Comparison of ENCODE assay signal across 22 cellular contexts in the genomic region with DNA sequence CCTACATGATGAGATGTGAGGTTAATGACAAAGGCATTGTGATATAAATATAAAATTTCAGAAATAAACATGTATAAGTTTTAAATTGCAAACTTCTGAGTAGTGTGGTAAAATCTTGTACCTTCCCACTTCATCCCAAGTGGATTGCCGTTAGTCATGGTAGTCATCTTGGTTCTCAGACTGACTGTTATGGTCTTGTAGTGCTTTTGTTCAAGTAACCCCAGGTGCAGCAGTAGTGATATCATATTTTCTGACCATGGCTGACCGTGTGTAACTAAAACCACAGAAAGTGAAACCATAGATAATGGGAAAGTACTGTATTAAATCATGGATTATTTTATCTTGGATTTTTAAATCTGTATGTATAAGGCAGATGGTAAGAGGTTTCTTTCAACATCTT.
"Had no signal": no experiment of that assay in that cellular context is flagged by ENCODE, and none has a peak within 500 bp of the region (broad histone marks: within the 10 kb centered on the region; RNA-seq: fewer than 3 reads in every experiment).

No MANE protein-coding gene starts in this region.

- DNase-seq: activated B cell treated with CpG ODN at 0.5 μM for 24 hours; activated CD4-positive, alpha-beta T cell treated with anti-CD3 and anti-CD28 coated beads for 1 hour; activated CD4-positive, alpha-beta T cell treated with anti-CD3 and anti-CD28 coated beads, Interleukin-2, amount 10 ng/mL, durations not matched to agents 24 days and 14 days; activated CD4-positive, alpha-beta T cell treated with anti-CD3 and anti-CD28 coated beads, Interleukin-2, amount 50 U/mL, for 48 hours; activated CD8-positive, alpha-beta memory T cell treated with anti-CD3 and anti-CD28 coated beads, Interleukin-2, amount 10 ng/mL, durations not matched to agents 7 days and 5 days; activated effector memory CD4-positive, alpha-beta T cell treated with Interleukin-2 at 50 U/mL for 16 hours; activated naive CD4-positive, alpha-beta T cell; activated T-cell treated with anti-CD3 and anti-CD28 coated beads, Interleukin-2, amount 50 U/mL, for 24 hours; amniotic stem cell; central memory CD4-positive, alpha-beta T cell; Karpas-422; NCI-H1105 treated with DMSO at 0.1 percent for 48 hours; NCI-H1436 treated with DMSO at 0.1 percent for 48 hours; NCI-H187; NCI-H2081 treated with DMSO at 0.1 percent for 48 hours; NCI-H446; NCI-H524; SHP77 treated with DMSO at 0.1 percent for 48 hours; T-cell; T-helper 2 cell; T1000 had no signal

- H3K4me3 ChIP-seq: ascending aorta had no signal

- H3K36me3 ChIP-seq: ascending aorta had no signal

- H3K9me3 ChIP-seq: ascending aorta had no signal

- H3K4me1 ChIP-seq: ascending aorta had no signal

- ATAC-seq: activated CD8-positive, alpha-beta memory T cell treated with anti-CD3 and anti-CD28 coated beads, Interleukin-2, amount 10 ng/mL, durations not matched to agents 7 days and 5 days; T-cell had no signal

- H3K27me3 ChIP-seq: ascending aorta had no signal

- H3K27ac ChIP-seq: ascending aorta had no signal
